In genomic region chr6:3822747-3823445, GRCh38 we compare ENCODE assay signal across 20 cellular contexts. TPM values are rescaled to one million over a fixed set of nuclear protein-coding genes. Genes with fewer than 3 reads are reported as not detected.
A peak's percentile ranks its signal among the peaks of the same experiment; 100 is the strongest.
DNase-seq lines count a peak whose midpoint lies in the region; ATAC-seq, FAIRE-seq and TF ChIP-seq lines count a peak whose summit lies in the region.
"Had no signal": no experiment of that assay in that cellular context is flagged by ENCODE, and none has a peak within 500 bp of the region (broad histone marks: within the 10 kb centered on the region; RNA-seq: fewer than 3 reads in every experiment).

No MANE protein-coding gene starts in this region.

- H3K27ac ChIP-seq in RWPE1: peak overlapping the region; percentile 67
- H3K27ac ChIP-seq in endothelial cell of umbilical vein (ENCODE audit: insufficient read depth, low read depth, low read length): peak overlapping the region; percentile 96
- H3K27ac ChIP-seq: gastrocnemius medialis had no signal

- H3K36me3 ChIP-seq in endothelial cell of umbilical vein (ENCODE audit: control insufficient read depth in 2 of 2, extremely low read depth in 1 of 2, insufficient read depth in 2 of 2, low read length in 2 of 2): no peaks in the 10 kb centered on the region
- H3K36me3 ChIP-seq: adrenal gland, gastrocnemius medialis had no signal

- no peak for ATAC-seq in natural killer cell treated with Interleukin-12 subunit alpha and Interleukin-12 subunit beta and Interleukin-15 and Interleukin-18, amount 100 ng/mL, for 72 hours
- ATAC-seq in activated CD4-positive, alpha-beta T cell treated with anti-CD3 and anti-CD28 coated beads for 36 hours: no peak
- ATAC-seq in stimulated activated effector memory CD8-positive, alpha-beta T cell treated with anti-CD3 and anti-CD28 coated beads, Interleukin-12 subunit alpha, Interleukin-12 subunit beta, amount 100 ng/mL, for 72 hours: no peak
- ATAC-seq: CD8-positive, alpha-beta T cell; gastrocnemius medialis had no signal

- H3K27ac Mint-ChIP-seq in mesothelial cell of epicardium: peak overlapping the region; percentile 100
- no peak overlapping the region for H3K27ac Mint-ChIP-seq in natural killer cell treated with Interleukin-12 subunit alpha and Interleukin-12 subunit beta and Interleukin-15 and Interleukin-18, amount 100 ng/mL, for 72 hours
- no peak overlapping the region for H3K27ac Mint-ChIP-seq in activated CD4-positive, alpha-beta T cell treated with anti-CD3 and anti-CD28 coated beads for 36 hours
- H3K27ac Mint-ChIP-seq in stimulated activated effector memory CD8-positive, alpha-beta T cell treated with anti-CD3 and anti-CD28 coated beads, Interleukin-12 subunit alpha, Interleukin-12 subunit beta, amount 100 ng/mL, for 72 hours: no peak overlapping the region
- H3K27ac Mint-ChIP-seq: CD8-positive, alpha-beta T cell; immature natural killer cell had no signal

- TF ChIP-seq POLR2A in endothelial cell of umbilical vein (IDR thresholded peaks at IDR 0.05; ENCODE audit: low read depth, low read length): no peak

- no TSS peak for BruUV-seq in endothelial cell of umbilical vein (replicated peaks; lab: Mats Ljungman, UMichigan)

- CTCF ChIA-PET in RWPE1 (lab: Yijun Ruan, JAX): interaction anchor here (0.6 to 0.8 kb wide), 2 partner anchors 32 to 110 kb away, joined by 3 read pairs; no protein-coding TSS in a partner anchor
- CTCF ChIA-PET in endothelial cell of umbilical vein (lab: Charles Lee): interaction anchor here (0.5 to 5.6 kb wide), 7 partner anchors 8 to 167 kb away, joined by 3 to 54 read pairs (median 3); partner anchors contain the start of gene FAM50B
- CTCF ChIA-PET in activated CD4-positive, alpha-beta T cell treated with anti-CD3 and anti-CD28 coated beads for 36 hours (lab: Charles Lee): interaction anchor here (0.6 kb wide), 2 partner anchors 73 to 110 kb away, joined by 3 to 5 read pairs; no protein-coding TSS in a partner anchor

- H3K4me1 Mint-ChIP-seq in mesothelial cell of epicardium: peaks cover 54% of the 10 kb centered on the region
- no peaks in the 10 kb centered on the region for H3K4me1 Mint-ChIP-seq in natural killer cell treated with Interleukin-12 subunit alpha and Interleukin-12 subunit beta and Interleukin-15 and Interleukin-18, amount 100 ng/mL, for 72 hours (ENCODE audit: low read depth in 2 of 2)
- no peaks in the 10 kb centered on the region for H3K4me1 Mint-ChIP-seq in activated CD4-positive, alpha-beta T cell treated with anti-CD3 and anti-CD28 coated beads for 36 hours
- no peaks in the 10 kb centered on the region for H3K4me1 Mint-ChIP-seq in stimulated activated effector memory CD8-positive, alpha-beta T cell treated with anti-CD3 and anti-CD28 coated beads, Interleukin-12 subunit alpha, Interleukin-12 subunit beta, amount 100 ng/mL, for 72 hours
- H3K4me1 Mint-ChIP-seq: immature natural killer cell had no signal

- TF ChIP-seq CTCF in RWPE1 (conservative IDR thresholded peaks at IDR 0.05; ENCODE audit: low read depth): no peak
- TF ChIP-seq CTCF in endothelial cell of umbilical vein (IDR thresholded peaks at IDR 0.05; ENCODE audit: extremely low read depth in 1 of 2, insufficient read depth in 1 of 2, low read depth in 1 of 2, low read length in 2 of 2): no peak
- no peak for TF ChIP-seq CTCF in mesothelial cell of epicardium (IDR thresholded peaks at IDR 0.05; ENCODE audit: unreplicated experiment)

- H3K9me1 ChIP-seq in endothelial cell of umbilical vein (replicated peaks; ENCODE audit: control insufficient read depth, extremely low read depth, insufficient read depth, low read length): no peaks in the 10 kb centered on the region

- intact Hi-C loops in endothelial cell of umbilical vein (cut with micrococcal nuclease): no loop called here
- intact Hi-C loops in activated CD4-positive, alpha-beta T cell treated with anti-CD3 and anti-CD28 coated beads for 36 hours (cut with DNase I, micrococcal nuclease): no loop called here

- H3K9ac ChIP-seq in endothelial cell of umbilical vein (replicated peaks; ENCODE audit: extremely low read depth, insufficient read depth, low read length): no peak overlapping the region

- H3K4me2 ChIP-seq in endothelial cell of umbilical vein (ENCODE audit: insufficient read depth, low read length): no peak overlapping the region

- H4K20me1 ChIP-seq in endothelial cell of umbilical vein (replicated peaks; ENCODE audit: control insufficient read depth, extremely low read depth, insufficient read depth, low read length): no peaks in the 10 kb centered on the region

- H3K4me3 ChIP-seq in endothelial cell of umbilical vein (replicated peaks in 1 of 3; ENCODE audit: insufficient read depth in 1 of 3, low read depth in 1 of 3, low read length in 3 of 3): no peak overlapping the region
- H3K4me3 ChIP-seq: adrenal gland, gastrocnemius medialis had no signal

- POLR2A ChIA-PET in RWPE1 (lab: Yijun Ruan, JAX; ENCODE audit: low non-redundant PET): no interaction called here
- POLR2A ChIA-PET in endothelial cell of umbilical vein (lab: Charles Lee): no interaction called here
- POLR2A ChIA-PET in activated CD4-positive, alpha-beta T cell treated with anti-CD3 and anti-CD28 coated beads for 36 hours (lab: Charles Lee): no interaction called here

- DNase-seq in RWPE1 (ENCODE audit: low spot score): peak; percentile 71
- DNase-seq in endothelial cell of umbilical vein (ENCODE audit: low read depth, low spot score): peak; percentile 34
- DNase-seq in mesothelial cell of epicardium (ENCODE audit: low spot score in 2 of 2, unreplicated experiment in 2 of 2): no peak
- DNase-seq in natural killer cell treated with Interleukin-12 subunit alpha and Interleukin-12 subunit beta and Interleukin-15 and Interleukin-18, amount 100 ng/mL, for 72 hours (ENCODE audit: low spot score): no peak
- no peak for DNase-seq in activated CD4-positive, alpha-beta T cell treated with anti-CD3 and anti-CD28 coated beads for 36 hours
- no peak for DNase-seq in iPS-NIHi11 (ENCODE audit: low spot score)
- no peak for DNase-seq in stimulated activated effector memory CD8-positive, alpha-beta T cell treated with anti-CD3 and anti-CD28 coated beads, Interleukin-12 subunit alpha, Interleukin-12 subunit beta, amount 100 ng/mL, for 72 hours (ENCODE audit: low spot score in 2 of 2)
- DNase-seq: activated CD4-positive, alpha-beta T cell treated with anti-CD3 and anti-CD28 coated beads for 1 hour; activated T-cell treated with anti-CD3 and anti-CD28 coated beads, Interleukin-2, amount 50 U/mL, for 48 hours; CD8-positive, alpha-beta T cell; gastrocnemius medialis; GDM1; immature natural killer cell; NCI-H1105 treated with DMSO at 0.1 percent for 48 hours; NCI-H345; retina; stimulated activated CD4-positive, alpha-beta T cell treated with anti-CD3 and anti-CD28 coated beads, Interleukin-2, amount 100 ng/mL, for 48 hours; SW 1271 had no signal

- no peaks in the 10 kb centered on the region for H3K79me2 ChIP-seq in endothelial cell of umbilical vein (ENCODE audit: control insufficient read depth, insufficient read depth, low read length)

- no peaks in the 10 kb centered on the region for H3K27me3 Mint-ChIP-seq in mesothelial cell of epicardium (ENCODE audit: low read depth)
- H3K27me3 Mint-ChIP-seq in natural killer cell treated with Interleukin-12 subunit alpha and Interleukin-12 subunit beta and Interleukin-15 and Interleukin-18, amount 100 ng/mL, for 72 hours: no peaks in the 10 kb centered on the region
- no peaks in the 10 kb centered on the region for H3K27me3 Mint-ChIP-seq in activated CD4-positive, alpha-beta T cell treated with anti-CD3 and anti-CD28 coated beads for 36 hours

- dilution Hi-C loops in endothelial cell of umbilical vein (cut with MboI; ENCODE audit: extremely low pct_ligation_motif_present, low sequenced_read_pairs): no loop called here

- no peaks in the 10 kb centered on the region for H3K36me3 Mint-ChIP-seq in mesothelial cell of epicardium
- H3K36me3 Mint-ChIP-seq in natural killer cell treated with Interleukin-12 subunit alpha and Interleukin-12 subunit beta and Interleukin-15 and Interleukin-18, amount 100 ng/mL, for 72 hours: no peaks in the 10 kb centered on the region
- H3K36me3 Mint-ChIP-seq in activated CD4-positive, alpha-beta T cell treated with anti-CD3 and anti-CD28 coated beads for 36 hours (ENCODE audit: low read depth): no peaks in the 10 kb centered on the region
- no peaks in the 10 kb centered on the region for H3K36me3 Mint-ChIP-seq in stimulated activated effector memory CD8-positive, alpha-beta T cell treated with anti-CD3 and anti-CD28 coated beads, Interleukin-12 subunit alpha, Interleukin-12 subunit beta, amount 100 ng/mL, for 72 hours
- H3K36me3 Mint-ChIP-seq: CD8-positive, alpha-beta T cell; immature natural killer cell had no signal

- FAIRE-seq in endothelial cell of umbilical vein (lab: Jason Lieb, UNC): peak; percentile 12

- H3K4me1 ChIP-seq in endothelial cell of umbilical vein (ENCODE audit: control insufficient read depth, extremely low read depth, insufficient read depth, low read length): peaks cover 43% of the 10 kb centered on the region

- no peaks in the 10 kb centered on the region for H3K9me3 ChIP-seq in endothelial cell of umbilical vein (replicated peaks; ENCODE audit: control insufficient read depth, insufficient read depth, low read length)
- H3K9me3 ChIP-seq: adrenal gland, gastrocnemius medialis had no signal

- no peak overlapping the region for H3K4me3 Mint-ChIP-seq in mesothelial cell of epicardium
- no peak overlapping the region for H3K4me3 Mint-ChIP-seq in natural killer cell treated with Interleukin-12 subunit alpha and Interleukin-12 subunit beta and Interleukin-15 and Interleukin-18, amount 100 ng/mL, for 72 hours
- H3K4me3 Mint-ChIP-seq in activated CD4-positive, alpha-beta T cell treated with anti-CD3 and anti-CD28 coated beads for 36 hours: no peak overlapping the region
- no peak overlapping the region for H3K4me3 Mint-ChIP-seq in stimulated activated effector memory CD8-positive, alpha-beta T cell treated with anti-CD3 and anti-CD28 coated beads, Interleukin-12 subunit alpha, Interleukin-12 subunit beta, amount 100 ng/mL, for 72 hours
- H3K4me3 Mint-ChIP-seq: CD8-positive, alpha-beta T cell; immature natural killer cell had no signal

- no peaks in the 10 kb centered on the region for H3K27me3 ChIP-seq in endothelial cell of umbilical vein (ENCODE audit: control insufficient read depth in 2 of 2, insufficient read depth in 2 of 2, low read length in 2 of 2)
- H3K27me3 ChIP-seq: adrenal gland, gastrocnemius medialis had no signal

- H2AFZ ChIP-seq in endothelial cell of umbilical vein (ENCODE audit: low read depth, low read length): peak overlapping the region; percentile 66

- H3K9me3 Mint-ChIP-seq in mesothelial cell of epicardium: no peaks in the 10 kb centered on the region
- H3K9me3 Mint-ChIP-seq in natural killer cell treated with Interleukin-12 subunit alpha and Interleukin-12 subunit beta and Interleukin-15 and Interleukin-18, amount 100 ng/mL, for 72 hours: no peaks in the 10 kb centered on the region
- no peaks in the 10 kb centered on the region for H3K9me3 Mint-ChIP-seq in activated CD4-positive, alpha-beta T cell treated with anti-CD3 and anti-CD28 coated beads for 36 hours (ENCODE audit: low read depth)
- H3K9me3 Mint-ChIP-seq in stimulated activated effector memory CD8-positive, alpha-beta T cell treated with anti-CD3 and anti-CD28 coated beads, Interleukin-12 subunit alpha, Interleukin-12 subunit beta, amount 100 ng/mL, for 72 hours: no peaks in the 10 kb centered on the region
- H3K9me3 Mint-ChIP-seq: CD8-positive, alpha-beta T cell; immature natural killer cell had no signal

RNA-seq across cellular contexts. Expression of gene FAM50B, which starts 26.3 kb away (rescaled TPM):
- total RNA-seq in endothelial cell of umbilical vein: 10.0 and 10.4 TPM in 2 replicates
- 13.9 and 14.1 TPM in 2 replicates for polyA plus RNA-seq in endothelial cell of umbilical vein
- 7.9 and 9.2 TPM in 2 replicates for polyA plus RNA-seq in endothelial cell of umbilical vein (2011; cell fraction: cytosol; rRNA removed)
- polyA plus RNA-seq in endothelial cell of umbilical vein (2011; cell fraction: nucleus; rRNA removed): 4.6 and 5.2 TPM in 2 replicates
- polyA plus RNA-seq in endothelial cell of umbilical vein (2012): 8.7 TPM in 2 replicates
- polyA minus RNA-seq in endothelial cell of umbilical vein: 4.6 TPM in 2 replicates
- polyA minus RNA-seq in endothelial cell of umbilical vein (2011; cell fraction: cytosol; rRNA and poly(A)+ RNA removed): 4.3 TPM
- polyA minus RNA-seq in endothelial cell of umbilical vein (2011; cell fraction: nucleus; rRNA and poly(A)+ RNA removed): 0.87 and 2.1 TPM in 2 replicates
- total RNA-seq in mesothelial cell of epicardium: 7.0 to 7.9 TPM (median 7.1 TPM) in 3 replicates
- total RNA-seq in natural killer cell treated with Interleukin-12 subunit alpha and Interleukin-12 subunit beta and Interleukin-15 and Interleukin-18, amount 100 ng/mL, for 72 hours: 1 to 10 TPM; 5.3 to 7.3 TPM
- total RNA-seq in activated CD4-positive, alpha-beta T cell treated with anti-CD3 and anti-CD28 coated beads for 36 hours: 10 to 100 TPM in 1 of 2 experiments, 1 to 10 TPM in 1; 8.8 to 10.2 TPM
- total RNA-seq: OCI-LY7 had no signal

Comparison
In these comparisons a context has a peak if more than half of its experiments do, and no peak if none do; other contexts are left out.
1. DNase-seq: peak in RWPE1 (single experiment) and endothelial cell of umbilical vein (single experiment); none in mesothelial cell of epicardium (0 of 2), natural killer cell treated with Interleukin-12 subunit alpha and Interleukin-12 subunit beta and Interleukin-15 and Interleukin-18, amount 100 ng/mL, for 72 hours (single experiment), activated CD4-positive, alpha-beta T cell treated with anti-CD3 and anti-CD28 coated beads for 36 hours (single experiment), iPS-NIHi11 (single experiment) and stimulated activated effector memory CD8-positive, alpha-beta T cell treated with anti-CD3 and anti-CD28 coated beads, Interleukin-12 subunit alpha, Interleukin-12 subunit beta, amount 100 ng/mL, for 72 hours (0 of 2).